ENCODE assay signal across 1 cellular context in genomic region chr19:46783670-46784069, GRCh38.
TF ChIP-seq lines count a peak whose summit lies in the region.

No MANE protein-coding gene starts in this region.

TF ChIP-seq in HCT116, 20 proteins besides CTCF, POLR2A, EP300 and RAD21 (continued from another document):
- TF ChIP-seq YY1 (IDR thresholded peaks at IDR 0.05; ENCODE audit: extremely low read depth, insufficient replicate concordance, low read depth, low read length) (no peak), EZH2phosphoT487 (IDR thresholded peaks at IDR 0.05; ENCODE audit: borderline replicate concordance) (no peak)
